25 cellular contexts compared by ENCODE assay signal in genomic region chr3:170727754-170728153, GRCh38.
A peak's percentile ranks its signal among the peaks of the same experiment; 100 is the strongest.
DNase-seq lines count a peak whose midpoint lies in the region; ATAC-seq, FAIRE-seq and TF ChIP-seq lines count a peak whose summit lies in the region.
"Had no signal": no experiment of that assay in that cellular context is flagged by ENCODE, and none has a peak within 500 bp of the region (broad histone marks: within the 10 kb centered on the region; RNA-seq: fewer than 3 reads in every experiment).

No MANE protein-coding gene starts in this region.

- intact Hi-C loops in left ventricle myocardium inferior (cut with micrococcal nuclease), result no loop called here
- intact Hi-C loops in Right ventricle myocardium superior (cut with DNase I), result no loop called here
- intact Hi-C loops in K562 (cut with micrococcal nuclease), result loop anchor here (1.0 to 2.0 kb wide), 3 partner anchors 35 to 81 kb away; no protein-coding TSS in a partner anchor

- H3K27me3 ChIP-seq in left ventricle myocardium inferior (ENCODE audit: low read depth) (peaks cover 5% of the 10 kb centered on the region), K562 (ENCODE audit: control insufficient read depth in 2 of 2, insufficient read depth in 2 of 2, low read length in 2 of 2) (no peaks in the 10 kb centered on the region), mesenchymal stem cell (ENCODE audit: control insufficient read depth in 1 of 2, insufficient read depth in 1 of 2, low read length in 2 of 2) (no peaks in the 10 kb centered on the region)
- H3K27me3 ChIP-seq: dorsolateral prefrontal cortex had no signal

- FAIRE-seq in K562 (lab: Jason Lieb, UNC) (peak; percentile 52), H54 (lab: Jason Lieb, UNC) (no peak)
- FAIRE-seq: GM12892, kidney had no signal

- no TSS peak for BruUV-seq in K562 (replicated peaks; lab: Mats Ljungman, UMichigan)

- CTCF ChIA-PET in K562 (lab: Yijun Ruan, JAX; ENCODE audit: low intra/inter-chr PET ratio), result interaction anchor here (0.6 kb wide), 1 partner anchor 84 kb away, joined by 3 read pairs; no protein-coding TSS in a partner anchor

- no peak overlapping the region for H2BK15ac ChIP-seq in mesenchymal stem cell (ENCODE audit: low read depth, poor library complexity, severe bottlenecking)

- TF ChIP-seq RAD21 in K562 (CRISPR knock-in tag; conservative IDR thresholded peaks at IDR 0.05 in 1 of 2, IDR thresholded peaks at IDR 0.05 in 1 of 2), result no peak

- no peak for TF ChIP-seq CTCF in left ventricle myocardium inferior (IDR thresholded peaks at IDR 0.05; ENCODE audit: borderline replicate concordance)
- TF ChIP-seq CTCF in K562 (IDR thresholded peaks at IDR 0.05 in 2 of 3, conservative IDR thresholded peaks at IDR 0.05 in 1 of 3; ENCODE audit: insufficient read depth in 2 of 3, low read depth in 1 of 3, low read length in 3 of 3), result no peak

- in situ Hi-C loops in K562 (cut with MboI), result no loop called here

- POLR2A ChIA-PET in K562 (lab: Yijun Ruan, JAX), result interaction anchor here (0.7 to 1.6 kb wide), 3 partner anchors 8 to 141 kb away, joined by 3 to 4 read pairs (median 3); no protein-coding TSS in a partner anchor

- H2BK120ac ChIP-seq in mesenchymal stem cell (ENCODE audit: low read depth, low read length), result peak overlapping the region; percentile 91

- H2BK5ac ChIP-seq in mesenchymal stem cell (ENCODE audit: low read depth, low read length, poor library complexity, severe bottlenecking), result peak overlapping the region; percentile 80

- H3K79me1 ChIP-seq in mesenchymal stem cell (replicated peaks; ENCODE audit: low read length, poor library complexity, severe bottlenecking), result no peaks in the 10 kb centered on the region

- H3K79me2 ChIP-seq in K562 (ENCODE audit: control insufficient read depth, insufficient read depth, low read length), result no peaks in the 10 kb centered on the region
- H3K79me2 ChIP-seq: parathyroid adenoma had no signal

- no peaks in the 10 kb centered on the region for H3K9me3 ChIP-seq in left ventricle myocardium inferior (replicated peaks)
- no peaks in the 10 kb centered on the region for H3K9me3 ChIP-seq in K562 (replicated peaks; ENCODE audit: control insufficient read depth, insufficient read depth, low read depth, low read length)
- H3K9me3 ChIP-seq in mesenchymal stem cell (ENCODE audit: control insufficient read depth, low read length), result no peaks in the 10 kb centered on the region
- H3K9me3 ChIP-seq: lower lobe of right lung had no signal

- no peak for TF ChIP-seq POLR2A in K562 (conservative IDR thresholded peaks at IDR 0.05)
- no peak for TF ChIP-seq POLR2A in H54 (IDR thresholded peaks at IDR 0.05; ENCODE audit: low read depth, low read length)

- H3K9me1 ChIP-seq in K562 (ENCODE audit: control insufficient read depth, insufficient read depth, low read length), result no peaks in the 10 kb centered on the region

- H3K18ac ChIP-seq in mesenchymal stem cell (ENCODE audit: low read depth in 1 of 2, low read length in 2 of 2), result peak overlapping the region; percentile 21 to 94

- peak overlapping the region in 1 of 2 experiments; percentile 51; a peak in 2 of 4 replicates for H3K9ac ChIP-seq in K562 (ENCODE audit: insufficient read depth in 1 of 2, low read depth in 2 of 2, low read length in 2 of 2)
- peak overlapping the region; percentile 90 for H3K9ac ChIP-seq in mesenchymal stem cell (ENCODE audit: low read length)
- H3K9ac ChIP-seq: parathyroid adenoma had no signal

- peak overlapping the region; percentile 63 for H2AK5ac ChIP-seq in mesenchymal stem cell (ENCODE audit: low read length, severe bottlenecking)

- ATAC-seq in Right ventricle myocardium superior (ENCODE audit: poor library complexity), result no peak
- peak; percentile 15; the same call in 2 of the 3 replicates for ATAC-seq in K562
- no peak for ATAC-seq in HG03108 (IDR thresholded peaks at IDR 0.05; ENCODE audit: unreplicated experiment)
- no peak for ATAC-seq in GM18519 (IDR thresholded peaks at IDR 0.05; ENCODE audit: low FRiP score, unreplicated experiment)
- ATAC-seq: CD8-positive, alpha-beta T cell; lower lobe of right lung; stimulated activated memory B cell treated with anti-CD40 and anti-IgM and Interleukin-4, amounts not matched to agents 10 μg/mL and 1 μg/mL and 100 μg/mL, for 72 hours had no signal

- H3K4me2 ChIP-seq in K562 (ENCODE audit: insufficient read depth, low read length) (peak overlapping the region; percentile 69), mesenchymal stem cell (ENCODE audit: low read length, poor library complexity, severe bottlenecking) (no peak overlapping the region)

- H4K91ac ChIP-seq in mesenchymal stem cell (ENCODE audit: low read length), result no peak overlapping the region

- DNase-seq in left ventricle myocardium inferior (no peak), Right ventricle myocardium superior (no peak), K562 (ENCODE audit: extremely low read depth in 1 of 4, low spot score in 3 of 4) (peak in 2 of 4 experiments; percentile 47 to 61), mesenchymal stem cell (no peak), H54 (ENCODE audit: insufficient read length, low spot score) (no peak), HUDEP-2 (lab: John Stamatoyannopoulos, UW; ENCODE audit: unreplicated experiment in 76 of 76) (no peak)
- DNase-seq: activated CD4-positive, alpha-beta T cell treated with anti-CD3 and anti-CD28 coated beads, Interleukin-2, amount 10 ng/mL, durations not matched to agents 7 days and 5 days; activated gamma-delta T cell; activated naive CD8-positive, alpha-beta T cell treated with anti-CD3 and anti-CD28 coated beads, Interleukin-2, amount 10 ng/mL, durations not matched to agents 7 days and 5 days; activated T-cell treated with anti-CD3 and anti-CD28 coated beads, Interleukin-2, amount 50 U/mL, for 24 hours; CD8-positive, alpha-beta T cell; cerebellar nuclear complex; dorsolateral prefrontal cortex; Karpas-422; kidney; lower lobe of right lung; NCI-H1694; stimulated activated CD4-positive, alpha-beta T cell treated with anti-CD3 and anti-CD28 coated beads, Interleukin-4, amount 100 ng/mL, for 24 hours; T-helper 9 cell; WERI-Rb-1 had no signal

- H3K36me3 ChIP-seq in left ventricle myocardium inferior (no peaks in the 10 kb centered on the region), K562 (ENCODE audit: control insufficient read depth, insufficient read depth, low read length) (no peaks in the 10 kb centered on the region), mesenchymal stem cell (ENCODE audit: control insufficient read depth in 1 of 2, insufficient read depth in 2 of 2, low read depth in 1 of 2, low read length in 2 of 2) (peaks cover 0 to 20% of the 10 kb centered on the region in 2 experiments)
- H3K36me3 ChIP-seq: lower lobe of right lung, WERI-Rb-1 had no signal

- peak overlapping the region in 1 of 2 experiments; percentile 89 for H3K4ac ChIP-seq in mesenchymal stem cell (ENCODE audit: low read depth in 1 of 2, low read length in 2 of 2)

- H3K4me1 ChIP-seq in left ventricle myocardium inferior (no peaks in the 10 kb centered on the region), K562 (replicated peaks in 1 of 2; ENCODE audit: control insufficient read depth in 2 of 2, insufficient read depth in 2 of 2, low read length in 2 of 2) (peaks cover 42 to 79% of the 10 kb centered on the region in 2 experiments), mesenchymal stem cell (ENCODE audit: control insufficient read depth, insufficient read depth, low read depth, low read length) (peaks cover 9% of the 10 kb centered on the region)
- H3K4me1 ChIP-seq: lower lobe of right lung, parathyroid adenoma had no signal

- peak overlapping the region; percentile 38 for H3K27ac ChIP-seq in left ventricle myocardium inferior (replicated peaks)
- peak overlapping the region; percentile 83 for H3K27ac ChIP-seq in K562 (ENCODE audit: extremely low read depth, low read depth, low read length)
- peak overlapping the region; percentile 95 for H3K27ac ChIP-seq in mesenchymal stem cell (ENCODE audit: low read length, poor library complexity, severe bottlenecking)
- H3K27ac ChIP-seq: lower lobe of right lung, parathyroid adenoma, WERI-Rb-1 had no signal

- H3K14ac ChIP-seq in mesenchymal stem cell (ENCODE audit: low read length in 2 of 2), result peak overlapping the region in 1 of 2 experiments; percentile 43

- H4K8ac ChIP-seq in mesenchymal stem cell (ENCODE audit: low read length), result peak overlapping the region; percentile 84

- H3K4me3 ChIP-seq in left ventricle myocardium inferior, result no peak overlapping the region
- no peak overlapping the region for H3K4me3 ChIP-seq in K562
- no peak overlapping the region for H3K4me3 ChIP-seq in mesenchymal stem cell (ENCODE audit: insufficient read depth in 1 of 2, low read depth in 1 of 2, low read length in 2 of 2)
- H3K4me3 ChIP-seq: dorsolateral prefrontal cortex, lower lobe of right lung had no signal

- TF ChIP-seq EP300 in K562 (IDR thresholded peaks at IDR 0.05; ENCODE audit: low read length), result peak; percentile 94

- H2AFZ ChIP-seq in K562 (ENCODE audit: low read depth, low read length) (peak overlapping the region; percentile 83), mesenchymal stem cell (ENCODE audit: low read depth, low read length) (no peak overlapping the region)
- H2AFZ ChIP-seq: parathyroid adenoma had no signal

- H2BK12ac ChIP-seq in mesenchymal stem cell (ENCODE audit: low read length in 2 of 2), result no peak overlapping the region

- H3K23ac ChIP-seq in mesenchymal stem cell (ENCODE audit: low read length in 2 of 2), result no peak overlapping the region

- 0% methylated on average over 3 of the region's 3 CpGs for WGBS in K562 (ENCODE audit: insufficient coverage, low coverage, missing lambda C conversion rate)
- WGBS in mesenchymal stem cell, result 75% methylated on average over 3 of the region's 3 CpGs

- no peaks in the 10 kb centered on the region for H4K20me1 ChIP-seq in K562 (replicated peaks; ENCODE audit: control insufficient read depth, insufficient read depth, low read length)

TF ChIP-seq in K562, 482 proteins besides CTCF, POLR2A, EP300 and RAD21 (continues in another document):
- no peak for TF ChIP-seq ZNF584 (CRISPR knock-in tag; IDR thresholded peaks at IDR 0.05; ENCODE audit: low read depth)
- TF ChIP-seq NFE2L1 (tag; IDR thresholded peaks at IDR 0.05; ENCODE audit: borderline replicate concordance, low read depth), result no peak
- no peak for TF ChIP-seq ZKSCAN8 (CRISPR knock-in tag; IDR thresholded peaks at IDR 0.05)
- TF ChIP-seq MNT (conservative IDR thresholded peaks at IDR 0.05), result no peak
- TF ChIP-seq NR3C1 (CRISPR knock-in tag; IDR thresholded peaks at IDR 0.05), result no peak
- TF ChIP-seq NFIC (IDR thresholded peaks at IDR 0.05), result 0 out of 2 replicates have a peak, but pooled peaks have one; percentile 4

Comparison
In these comparisons a context has a peak if more than half of its experiments do, and no peak if none do; other contexts are left out.
1. H3K27ac ChIP-seq: peak in every context shown above with its lines; median percentile 95 in mesenchymal stem cell; 83 in K562; 38 in left ventricle myocardium inferior.